16 cellular contexts compared by ENCODE assay signal in the genomic region with DNA sequence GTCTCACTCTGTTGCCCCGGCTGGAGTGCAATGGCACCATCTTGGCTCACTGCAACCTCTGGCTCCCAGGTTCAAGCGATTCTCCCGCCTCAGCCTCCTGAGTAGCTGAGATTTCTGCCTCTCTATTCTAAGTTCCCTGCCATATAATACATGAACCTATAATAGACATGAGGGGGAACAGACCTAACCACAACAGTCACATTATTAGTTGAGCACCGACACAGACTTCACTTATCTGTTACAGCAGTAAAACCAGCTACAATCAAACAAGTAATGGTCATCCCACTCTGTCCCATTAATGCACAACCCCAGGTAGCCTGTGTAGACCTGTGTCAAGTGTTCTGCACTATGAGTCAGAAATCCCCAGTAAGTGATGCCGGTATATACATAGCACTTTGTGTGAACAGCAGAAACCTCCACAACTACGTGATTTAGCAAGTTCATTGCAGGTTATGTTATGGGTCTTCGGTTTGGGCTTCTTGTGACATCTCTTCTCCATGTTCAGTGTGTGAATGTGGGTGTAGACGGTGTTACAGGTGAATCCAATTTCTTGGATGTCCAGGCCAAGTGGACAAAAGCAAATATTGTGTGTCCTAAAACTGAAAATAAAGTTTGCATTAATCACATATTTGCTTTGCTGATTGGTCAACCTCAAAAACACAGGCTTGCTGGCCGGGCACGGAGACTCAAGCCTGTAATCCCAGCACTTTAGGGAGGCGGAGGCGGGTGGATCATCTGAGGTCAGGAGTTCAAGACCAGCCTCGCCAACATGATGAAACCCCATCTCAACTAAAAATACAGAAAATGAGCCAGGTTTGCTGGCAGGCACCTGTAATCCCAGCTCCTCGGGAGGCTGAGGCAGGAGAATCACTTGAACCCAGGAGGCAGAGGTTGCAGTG.
"Had no signal": no experiment of that assay in that cellular context is flagged by ENCODE, and none has a peak within 500 bp of the region (broad histone marks: within the 10 kb centered on the region; RNA-seq: fewer than 3 reads in every experiment).

No MANE protein-coding gene starts in this region.

- H3K27ac Mint-ChIP-seq: nephron progenitor cell had no signal

- H3K27me3 Mint-ChIP-seq: naive thymus-derived CD4-positive, alpha-beta T cell had no signal

- H3K9me3 ChIP-seq: heart left ventricle, neutrophil had no signal

- H3K36me3 ChIP-seq: neutrophil had no signal

- H3K9me3 Mint-ChIP-seq: nephron progenitor cell had no signal

- H3K27me3 ChIP-seq: heart left ventricle, neutrophil had no signal

- H3K27ac ChIP-seq: heart left ventricle, neutrophil had no signal

- ATAC-seq: esophagus mucosa; heart left ventricle; left colon; naive thymus-derived CD4-positive, alpha-beta T cell; right cardiac atrium had no signal

- FAIRE-seq: endometrium, frontal cortex had no signal

- H3K4me2 ChIP-seq: smooth muscle cell had no signal

- H3K4me3 ChIP-seq: heart left ventricle, smooth muscle cell had no signal

- H3K4me3 Mint-ChIP-seq: naive thymus-derived CD4-positive, alpha-beta T cell; nephron progenitor cell had no signal

- DNase-seq: effector memory CD4-positive, alpha-beta T cell; heart left ventricle; hippocampal formation; left colon; mammary epithelial cell; naive thymus-derived CD4-positive, alpha-beta T cell; nephron progenitor cell; right cardiac atrium; stimulated activated CD4-positive, alpha-beta T cell treated with anti-CD3 and anti-CD28 coated beads, Interleukin-2, amount 100 ng/mL, for 48 hours; stimulated activated naive CD4-positive, alpha-beta T cell treated with Interleukin-2 at 50 U/mL for 16 hours; trophoblast cell had no signal
